Comparison of ENCODE assay signal across 9 cellular contexts in genomic region chr2:223943135-223943534, GRCh38. TPM values are rescaled to one million over a fixed set of nuclear protein-coding genes. Genes with fewer than 3 reads are reported as not detected.
DNase-seq lines count a peak whose midpoint lies in the region; ATAC-seq, FAIRE-seq and TF ChIP-seq lines count a peak whose summit lies in the region.
"Had no signal": no experiment of that assay in that cellular context is flagged by ENCODE, and none has a peak within 500 bp of the region (broad histone marks: within the 10 kb centered on the region; RNA-seq: fewer than 3 reads in every experiment).

No MANE protein-coding gene starts in this region.

- dilution Hi-C loops in endothelial cell of umbilical vein (cut with MboI; ENCODE audit: extremely low pct_ligation_motif_present, low sequenced_read_pairs) = no loop called here

- H3K4me3 ChIP-seq in CD8-positive, alpha-beta T cell (ENCODE audit: low read depth, low read length) = peak overlapping the region; percentile 86
- H3K4me3 ChIP-seq in Panc1 (ENCODE audit: low read depth in 2 of 2, low read length in 2 of 2) = peak overlapping the region; percentile 83 to 87
- peak overlapping the region in 2 of 3 experiments; percentile 19 to 77 for H3K4me3 ChIP-seq in endothelial cell of umbilical vein (replicated peaks in 1 of 3; ENCODE audit: insufficient read depth in 1 of 3, low read depth in 1 of 3, low read length in 3 of 3)
- H3K4me3 ChIP-seq in trophoblast cell (ENCODE audit: low read depth, low read length) = no peak overlapping the region

- H3K4ac ChIP-seq in trophoblast cell (ENCODE audit: low read depth, low read length) = peak overlapping the region; percentile 80

- FAIRE-seq in endothelial cell of umbilical vein (lab: Jason Lieb, UNC) = no peak

- CTCF ChIA-PET in CD8-positive, alpha-beta T cell (lab: Charles Lee) = interaction anchor here (0.9 kb wide), 1 partner anchor 15 kb away, joined by 3 read pairs; no protein-coding TSS in a partner anchor
- CTCF ChIA-PET in Panc1 (lab: Charles Lee) (no interaction called here), endothelial cell of umbilical vein (lab: Charles Lee) (interaction anchor here (0.9 to 1.5 kb wide), 7 partner anchors 12 to 145 kb away, joined by 3 to 8 read pairs (median 4); no protein-coding TSS in a partner anchor)

- no peak overlapping the region for H4K12ac ChIP-seq in trophoblast cell (ENCODE audit: low read depth, low read length)

- H2BK12ac ChIP-seq in trophoblast cell (ENCODE audit: low read length) = no peak overlapping the region

- H3K27ac Mint-ChIP-seq in CD8-positive, alpha-beta T cell = no peak overlapping the region

- ATAC-seq in CD8-positive, alpha-beta T cell = no peak
- no peak for ATAC-seq in Panc1
- no peak for ATAC-seq in GM21825 (IDR thresholded peaks at IDR 0.05; ENCODE audit: unreplicated experiment)
- no peak for ATAC-seq in GM18517 (IDR thresholded peaks at IDR 0.05; ENCODE audit: unreplicated experiment)
- ATAC-seq in GM18502 (IDR thresholded peaks at IDR 0.05; ENCODE audit: poor library complexity, unreplicated experiment) = no peak

- in situ Hi-C loops in Panc1 (cut with HindIII; ENCODE audit: low pct_unique_long_range_greater_than_20kb, low sequenced_read_pairs) = no loop called here

- DNase-seq in CD8-positive, alpha-beta T cell = no peak
- DNase-seq in Panc1 (ENCODE audit: low read depth, low spot score) (no peak), endothelial cell of umbilical vein (ENCODE audit: low read depth, low spot score) (no peak), trophoblast cell (no peak), SKM-1 (lab: John Stamatoyannopoulos, UW; ENCODE audit: unreplicated experiment) (no peak)
- DNase-seq: ovary had no signal

- H3K4me3 Mint-ChIP-seq in CD8-positive, alpha-beta T cell = peak overlapping the region; percentile 92

- H2BK5ac ChIP-seq in trophoblast cell (ENCODE audit: low read depth, low read length, poor library complexity) = no peak overlapping the region

- no peaks in the 10 kb centered on the region for H3K9me1 ChIP-seq in endothelial cell of umbilical vein (replicated peaks; ENCODE audit: control insufficient read depth, extremely low read depth, insufficient read depth, low read length)

- no peaks in the 10 kb centered on the region for H3K27me3 Mint-ChIP-seq in CD8-positive, alpha-beta T cell (ENCODE audit: low read depth)

- no peak overlapping the region for H3K23ac ChIP-seq in trophoblast cell (ENCODE audit: low read length)

- no peak overlapping the region for H3K27ac ChIP-seq in CD8-positive, alpha-beta T cell (ENCODE audit: low read depth, low read length)
- peak overlapping the region; percentile 83 for H3K27ac ChIP-seq in Panc1 (ENCODE audit: low read length)
- H3K27ac ChIP-seq in endothelial cell of umbilical vein (ENCODE audit: insufficient read depth, low read depth, low read length) = peak overlapping the region; percentile 90
- no peak overlapping the region for H3K27ac ChIP-seq in trophoblast cell (ENCODE audit: low read depth, low read length)
- H3K27ac ChIP-seq: ovary had no signal

- TF ChIP-seq POLR2A in endothelial cell of umbilical vein (IDR thresholded peaks at IDR 0.05; ENCODE audit: low read depth, low read length) = no peak

- H3K9me3 ChIP-seq in CD8-positive, alpha-beta T cell (ENCODE audit: low read length) = no peaks in the 10 kb centered on the region
- H3K9me3 ChIP-seq in Panc1 (ENCODE audit: control insufficient read depth, insufficient read depth, low read depth, low read length) (no peaks in the 10 kb centered on the region), endothelial cell of umbilical vein (replicated peaks; ENCODE audit: control insufficient read depth, insufficient read depth, low read length) (no peaks in the 10 kb centered on the region), trophoblast cell (ENCODE audit: insufficient read depth, low read depth, low read length) (no peaks in the 10 kb centered on the region)
- H3K9me3 ChIP-seq: ovary had no signal

- H2AK5ac ChIP-seq in trophoblast cell (ENCODE audit: low read length) = no peak overlapping the region

- TF ChIP-seq CTCF in CD8-positive, alpha-beta T cell (IDR thresholded peaks at IDR 0.05) = no peak
- TF ChIP-seq CTCF in Panc1 (IDR thresholded peaks at IDR 0.05) (no peak), endothelial cell of umbilical vein (IDR thresholded peaks at IDR 0.05; ENCODE audit: extremely low read depth in 1 of 2, insufficient read depth in 1 of 2, low read depth in 1 of 2, low read length in 2 of 2) (no peak)

- H3K4me2 ChIP-seq in endothelial cell of umbilical vein (ENCODE audit: insufficient read depth, low read length) (peak overlapping the region; percentile 75), trophoblast cell (ENCODE audit: low read length) (no peak overlapping the region)

- POLR2A ChIA-PET in CD8-positive, alpha-beta T cell (lab: Charles Lee) = no interaction called here
- POLR2A ChIA-PET in Panc1 (lab: Charles Lee) = interaction anchor here (0.7 kb wide), 1 partner anchor 301 kb away, joined by 3 read pairs; no protein-coding TSS in a partner anchor
- POLR2A ChIA-PET in endothelial cell of umbilical vein (lab: Charles Lee) = no interaction called here

- peaks cover 56% of the 10 kb centered on the region for H3K79me2 ChIP-seq in endothelial cell of umbilical vein (ENCODE audit: control insufficient read depth, insufficient read depth, low read length)
- H3K79me2 ChIP-seq in trophoblast cell (ENCODE audit: control insufficient read depth, insufficient read depth, low read length, poor library complexity) = peaks cover 16% of the 10 kb centered on the region

- no peak overlapping the region for H4K91ac ChIP-seq in trophoblast cell (ENCODE audit: low read depth, low read length)

- no peak overlapping the region for H2BK120ac ChIP-seq in trophoblast cell (ENCODE audit: insufficient read depth, low read length, poor library complexity)

- H3K9me3 Mint-ChIP-seq in CD8-positive, alpha-beta T cell = no peaks in the 10 kb centered on the region

- H3K27me3 ChIP-seq in CD8-positive, alpha-beta T cell (ENCODE audit: insufficient read depth, low read length) = no peaks in the 10 kb centered on the region
- H3K27me3 ChIP-seq in Panc1 (ENCODE audit: control insufficient read depth, insufficient read depth, low read length) (no peaks in the 10 kb centered on the region), endothelial cell of umbilical vein (ENCODE audit: control insufficient read depth in 2 of 2, insufficient read depth in 2 of 2, low read length in 2 of 2) (no peaks in the 10 kb centered on the region), trophoblast cell (ENCODE audit: insufficient read depth, low read length) (no peaks in the 10 kb centered on the region)
- H3K27me3 ChIP-seq: ovary had no signal

- peaks cover 52% of the 10 kb centered on the region for H3K4me1 Mint-ChIP-seq in CD8-positive, alpha-beta T cell (ENCODE audit: low read depth)

- no CpG with 5 or more reads among the region's 1 CpG for WGBS in trophoblast cell (ENCODE audit: extremely low coverage, insufficient coverage, insufficient read length)

- peaks cover 30% of the 10 kb centered on the region for H3K4me1 ChIP-seq in CD8-positive, alpha-beta T cell (ENCODE audit: insufficient read depth, low read length)
- H3K4me1 ChIP-seq in Panc1 (ENCODE audit: control insufficient read depth, insufficient read depth, low read length) (peaks cover 16% of the 10 kb centered on the region), endothelial cell of umbilical vein (ENCODE audit: control insufficient read depth, extremely low read depth, insufficient read depth, low read length) (peaks cover 28% of the 10 kb centered on the region), trophoblast cell (ENCODE audit: control insufficient read depth in 1 of 2, insufficient read depth in 2 of 2, low read length in 2 of 2) (no peaks in the 10 kb centered on the region)

- peaks cover 13% of the 10 kb centered on the region for H3K36me3 Mint-ChIP-seq in CD8-positive, alpha-beta T cell

- intact Hi-C loops in CD8-positive, alpha-beta T cell (cut with DNase I, micrococcal nuclease) = loop anchor here (1.0 to 5.0 kb wide), 2 partner anchors 12 to 181 kb away; no protein-coding TSS in a partner anchor
- intact Hi-C loops in Panc1 (cut with micrococcal nuclease; ENCODE audit: unreplicated experiment) (no loop called here), endothelial cell of umbilical vein (cut with micrococcal nuclease) (loop anchor here (1.0 to 10.0 kb wide), 5 partner anchors 19 to 1002 kb away; no protein-coding TSS in a partner anchor)

- H3K36me3 ChIP-seq in CD8-positive, alpha-beta T cell (ENCODE audit: insufficient read depth, low read length) = no peaks in the 10 kb centered on the region
- H3K36me3 ChIP-seq in Panc1 (ENCODE audit: control insufficient read depth, insufficient read depth, low read length) (no peaks in the 10 kb centered on the region; the same call in 1 of the 2 replicates), endothelial cell of umbilical vein (ENCODE audit: control insufficient read depth in 2 of 2, extremely low read depth in 1 of 2, insufficient read depth in 2 of 2, low read length in 2 of 2) (no peaks in the 10 kb centered on the region), trophoblast cell (ENCODE audit: control insufficient read depth in 1 of 2, insufficient read depth in 2 of 2, low read length in 2 of 2) (no peaks in the 10 kb centered on the region)
- H3K36me3 ChIP-seq: ovary had no signal

- BruUV-seq in Panc1 (replicated peaks; lab: Mats Ljungman, UMichigan) (TSS peak; percentile 74), endothelial cell of umbilical vein (replicated peaks; lab: Mats Ljungman, UMichigan) (TSS peak; percentile 53)

- H3K79me1 ChIP-seq in trophoblast cell (ENCODE audit: low read length) = peaks cover 10% of the 10 kb centered on the region

- H2AFZ ChIP-seq in endothelial cell of umbilical vein (ENCODE audit: low read depth, low read length) (no peak overlapping the region), trophoblast cell (ENCODE audit: insufficient read depth, low read length, poor library complexity) (no peak overlapping the region)

- peak overlapping the region; percentile 82 for H3K9ac ChIP-seq in endothelial cell of umbilical vein (replicated peaks; ENCODE audit: extremely low read depth, insufficient read depth, low read length)
- no peak overlapping the region for H3K9ac ChIP-seq in trophoblast cell (ENCODE audit: low read length)

- H3K14ac ChIP-seq in trophoblast cell (ENCODE audit: low read length) = no peak overlapping the region

- H3K18ac ChIP-seq in trophoblast cell (ENCODE audit: low read length) = no peak overlapping the region

- H4K20me1 ChIP-seq in endothelial cell of umbilical vein (replicated peaks; ENCODE audit: control insufficient read depth, extremely low read depth, insufficient read depth, low read length) = no peaks in the 10 kb centered on the region

- no peak overlapping the region for H4K8ac ChIP-seq in trophoblast cell (ENCODE audit: low read depth, low read length)

RNA-seq across cellular contexts. Expression of gene WDFY1, which starts 2.0 kb away (rescaled TPM):
- total RNA-seq in CD8-positive, alpha-beta T cell = 10 to 100 TPM; 38.6 to 42.6 TPM
- total RNA-seq in Panc1 (2021; ENCODE audit: unreplicated experiment) (48.5 TPM), endothelial cell of umbilical vein (66.0 and 68.7 TPM in 2 replicates)
- polyA plus RNA-seq in Panc1 (2012; ENCODE audit: insufficient read length) = 47.8 TPM
- polyA plus RNA-seq in endothelial cell of umbilical vein = 48.9 and 54.7 TPM in 2 replicates
- 34.6 and 37.4 TPM in 2 replicates for polyA plus RNA-seq in endothelial cell of umbilical vein (2011; cell fraction: cytosol; rRNA removed)
- 134 and 138 TPM in 2 replicates for polyA plus RNA-seq in endothelial cell of umbilical vein (2011; cell fraction: nucleus; rRNA removed)
- polyA plus RNA-seq in endothelial cell of umbilical vein (2012) = 65.7 and 67.9 TPM in 2 replicates
- polyA minus RNA-seq in endothelial cell of umbilical vein = 390 and 408 TPM in 2 replicates
- polyA minus RNA-seq in endothelial cell of umbilical vein (2011; cell fraction: cytosol; rRNA and poly(A)+ RNA removed) = 12.9 TPM
- polyA minus RNA-seq in endothelial cell of umbilical vein (2011; cell fraction: nucleus; rRNA and poly(A)+ RNA removed) = 164 and 166 TPM in 2 replicates
- polyA plus RNA-seq in trophoblast cell (2013) = 27.3 and 28.3 TPM in 2 replicates

RNA-seq across cellular contexts. Expression of gene MRPL44, which starts 14.1 kb away (rescaled TPM):
- total RNA-seq in CD8-positive, alpha-beta T cell = 10 to 100 TPM; 41.4 to 41.9 TPM
- total RNA-seq in Panc1 (2021; ENCODE audit: unreplicated experiment) = 27.8 TPM
- polyA plus RNA-seq in Panc1 (2012; ENCODE audit: insufficient read length) = 18.3 TPM
- total RNA-seq in endothelial cell of umbilical vein = 27.7 and 31.5 TPM in 2 replicates
- polyA plus RNA-seq in endothelial cell of umbilical vein = 17.1 and 19.2 TPM in 2 replicates
- polyA plus RNA-seq in endothelial cell of umbilical vein (2011; cell fraction: cytosol; rRNA removed) = 19.0 and 19.7 TPM in 2 replicates
- 9.5 and 10.3 TPM in 2 replicates for polyA plus RNA-seq in endothelial cell of umbilical vein (2011; cell fraction: nucleus; rRNA removed)
- polyA plus RNA-seq in endothelial cell of umbilical vein (2012) = 24.2 and 27.9 TPM in 2 replicates
- 6.6 and 6.7 TPM in 2 replicates for polyA minus RNA-seq in endothelial cell of umbilical vein
- polyA minus RNA-seq in endothelial cell of umbilical vein (2011; cell fraction: cytosol; rRNA and poly(A)+ RNA removed) = 14.2 TPM
- 6.2 and 8.1 TPM in 2 replicates for polyA minus RNA-seq in endothelial cell of umbilical vein (2011; cell fraction: nucleus; rRNA and poly(A)+ RNA removed)
- polyA plus RNA-seq in trophoblast cell (2013) = 28.2 and 28.9 TPM in 2 replicates

Comparison
In these comparisons a context has a peak if more than half of its experiments do, and no peak if none do; other contexts are left out.
1. H3K27ac ChIP-seq: peak in Panc1 (single experiment) and endothelial cell of umbilical vein (single experiment); none in CD8-positive, alpha-beta T cell (single experiment) and trophoblast cell (single experiment).